Comparison of ENCODE assay signal across 18 cellular contexts in genomic region chr10:115278294-115278693, GRCh38.
DNase-seq lines count a peak whose midpoint lies in the region; ATAC-seq and TF ChIP-seq lines count a peak whose summit lies in the region.
"Had no signal": no experiment of that assay in that cellular context is flagged by ENCODE, and none has a peak within 500 bp of the region (broad histone marks: within the 10 kb centered on the region; RNA-seq: fewer than 3 reads in every experiment).

No MANE protein-coding gene starts in this region.

- H3K36me3 ChIP-seq in DOHH2 (ENCODE audit: control insufficient read depth, low read length), result no peaks in the 10 kb centered on the region
- H3K36me3 ChIP-seq in brain microvascular endothelial cell (replicated peaks), result no peaks in the 10 kb centered on the region
- H3K36me3 ChIP-seq: HAP-1, SJCRH30 had no signal

- H3K4me2 ChIP-seq in DOHH2 (ENCODE audit: low read length), result no peak overlapping the region
- H3K4me2 ChIP-seq: KMS-11 had no signal

- peaks cover 9% of the 10 kb centered on the region for H3K4me1 ChIP-seq in DOHH2 (ENCODE audit: control insufficient read depth, low read length)
- H3K4me1 ChIP-seq: HAP-1, SJCRH30 had no signal

- H3K9me2 ChIP-seq in DOHH2 (replicated peaks; ENCODE audit: control insufficient read depth, low read length), result no peaks in the 10 kb centered on the region

- DNase-seq in SK-N-DZ (ENCODE audit: low spot score) (peak; percentile 4), lower leg skin (ENCODE audit: low spot score in 2 of 2) (no peak), brain microvascular endothelial cell (no peak)
- DNase-seq: DMS153, NCI-H1105 treated with DMSO at 0.1 percent for 48 hours, NCI-H1694 treated with DMSO at 0.1 percent for 48 hours, NCI-H446, NCI-H69, PC-3, SJCRH30 had no signal

- in situ Hi-C loops in brain microvascular endothelial cell (cut with HindIII; ENCODE audit: low pct_ligation_motif_present, low sequenced_read_pairs), result no loop called here

- no peaks in the 10 kb centered on the region for H3K79me2 ChIP-seq in DOHH2 (ENCODE audit: control insufficient read depth, low read length)

- no peaks in the 10 kb centered on the region for H3F3A ChIP-seq in DOHH2 (ENCODE audit: control insufficient read depth, insufficient read depth)

- H3K9me3 ChIP-seq in DOHH2 (ENCODE audit: control insufficient read depth, insufficient read depth, low read length), result no peaks in the 10 kb centered on the region; the same call in none of the 2 replicates
- H3K9me3 ChIP-seq: HAP-1, SJCRH30 had no signal

- no peak for TF ChIP-seq POLR2A in lower leg skin (IDR thresholded peaks at IDR 0.05)

- no peaks in the 10 kb centered on the region for H4K20me1 ChIP-seq in DOHH2 (ENCODE audit: control insufficient read depth, insufficient read depth, low read depth, low read length)

- TF ChIP-seq CTCF in DOHH2 (IDR thresholded peaks at IDR 0.05; ENCODE audit: low read depth, low read length, poor library complexity, severe bottlenecking) (no peak), lower leg skin (IDR thresholded peaks at IDR 0.05) (no peak), brain microvascular endothelial cell (IDR thresholded peaks at IDR 0.05; ENCODE audit: low read depth, low read length, missing control alignments) (no peak)

- ATAC-seq in GM18499 (IDR thresholded peaks at IDR 0.05; ENCODE audit: insufficient read depth, unreplicated experiment) (peak; percentile 46), HG03520 (IDR thresholded peaks at IDR 0.05; ENCODE audit: unreplicated experiment) (peak; percentile 53), GM18870 (IDR thresholded peaks at IDR 0.05; ENCODE audit: unreplicated experiment) (no peak)
- ATAC-seq: PC-3 had no signal

- H3K27ac ChIP-seq in DOHH2 (ENCODE audit: low read depth, low read length) (no peak overlapping the region), brain microvascular endothelial cell (no peak overlapping the region)
- H3K27ac ChIP-seq: C4-2B, KMS-11, RWPE1, SJCRH30 had no signal

- intact Hi-C loops in lower leg skin (cut with DNase I; ENCODE audit: low total_unique reads), result no loop called here

- peak overlapping the region; percentile 1; the same call in 1 of the 2 replicates for H3K4me3 ChIP-seq in DOHH2 (ENCODE audit: low read length)
- no peak overlapping the region for H3K4me3 ChIP-seq in lower leg skin (ENCODE audit: low read depth, poor library complexity, severe bottlenecking)
- H3K4me3 ChIP-seq in brain microvascular endothelial cell (ENCODE audit: low read depth, low read length), result no peak overlapping the region
- H3K4me3 ChIP-seq: HAP-1, SJCRH30 had no signal

- WGBS in lower leg skin, 2 donors, result 51 to 60% methylated on average over 2 of the region's 2 CpGs

- H3K27me3 ChIP-seq in DOHH2 (ENCODE audit: control insufficient read depth, low read length), result no peaks in the 10 kb centered on the region
- no peaks in the 10 kb centered on the region for H3K27me3 ChIP-seq in brain microvascular endothelial cell (replicated peaks)
- H3K27me3 ChIP-seq: SJCRH30 had no signal
